In genomic region chr6:91477688-91478087, GRCh38 we compare ENCODE assay signal across 40 cellular contexts.
"Had no signal": no experiment of that assay in that cellular context is flagged by ENCODE, and none has a peak within 500 bp of the region (broad histone marks: within the 10 kb centered on the region; RNA-seq: fewer than 3 reads in every experiment).

No MANE protein-coding gene starts in this region.

- H3K27ac Mint-ChIP-seq: activated naive CD4-positive, alpha-beta T cell treated with anti-CD3 and anti-CD28 coated beads for 36 hours; activated naive CD4-positive, alpha-beta T cell treated with anti-CD3 and anti-CD28 coated beads, Interleukin-2, amount 10 ng/mL, durations not matched to agents 7 days and 5 days; activated naive CD4-positive, alpha-beta T cell treated with anti-CD3 and anti-CD28 coated beads, Interleukin-2, amount 50 U/mL, for 24 hours; activated naive CD4-positive, alpha-beta T cell treated with anti-CD3 and anti-CD28 coated beads, Interleukin-2, amount 50 U/mL, for 72 hours; activated naive CD8-positive, alpha-beta T cell; activated naive CD8-positive, alpha-beta T cell treated with anti-CD3 and anti-CD28 coated beads for 36 hours; activated naive CD8-positive, alpha-beta T cell treated with anti-CD3 and anti-CD28 coated beads, Interleukin-2, amount 10 ng/mL, durations not matched to agents 7 days and 5 days; activated naive CD8-positive, alpha-beta T cell treated with anti-CD3 and anti-CD28 coated beads, Interleukin-2, amount 50 U/mL, for 24 hours; activated T-cell treated with anti-CD3 and anti-CD28 coated beads, Interleukin-2, amount 50 U/mL, for 24 hours; activated T-cell treated with anti-CD3 and anti-CD28 coated beads, Interleukin-2, amount 50 U/mL, for 72 hours; activated T-helper 1 cell treated with anti-CD3 and anti-CD28 coated beads, Interleukin-12 subunit alpha, Interleukin-12 subunit beta, Interleukin-2, Interleukin-4 antibody, amounts not matched to agents 30 ng/mL and 10 ng/mL and 1 ng/mL, durations not matched to agents 14 hours and 24 hours and 36 hours; activated T-helper 17 cell treated with anti-CD3 and anti-CD28 coated beads, Interleukin-2, amount 50 U/mL, for 72 hours; activated T-helper 2 cell treated with anti-CD3 and anti-CD28 coated beads, Interferon-gamma antibody, Interleukin-2, Interleukin-4, amounts not matched to agents 10 μg/mL and 5 μg/mL and 100 μg/mL, durations not matched to agents 14 hours and 24 hours and 36 hours; brain had no signal

- H3K4me1 ChIP-seq: body of pancreas, breast epithelium had no signal

- DNase-seq: activated effector memory CD4-positive, alpha-beta T cell treated with anti-CD3 and anti-CD28 coated beads, Interleukin-2, amount 50 U/mL, for 16 hours; activated effector memory CD4-positive, alpha-beta T cell treated with Interleukin-2 at 50 U/mL for 16 hours; activated gamma-delta T cell; activated gamma-delta T cell treated with Interleukin-2 at 50 U/mL for 16 hours; activated naive CD4-positive, alpha-beta T cell; activated naive CD4-positive, alpha-beta T cell treated with anti-CD3 and anti-CD28 coated beads for 36 hours; activated naive CD4-positive, alpha-beta T cell treated with anti-CD3 and anti-CD28 coated beads, Interleukin-2, amount 10 ng/mL, durations not matched to agents 7 days and 5 days; activated naive CD4-positive, alpha-beta T cell treated with anti-CD3 and anti-CD28 coated beads, Interleukin-2, amount 50 U/mL, for 16 hours; activated naive CD4-positive, alpha-beta T cell treated with Interleukin-2 at 50 U/mL for 16 hours; activated naive CD8-positive, alpha-beta T cell treated with anti-CD3 and anti-CD28 coated beads for 36 hours; activated naive CD8-positive, alpha-beta T cell treated with anti-CD3 and anti-CD28 coated beads, Interleukin-2, amount 10 ng/mL, durations not matched to agents 7 days and 5 days; activated naive CD8-positive, alpha-beta T cell treated with anti-CD3 and anti-CD28 coated beads, Interleukin-2, amount 50 U/mL, for 24 hours; activated T-cell treated with anti-CD3 and anti-CD28 coated beads, Interleukin-2, amount 50 U/mL, for 1 hour; activated T-cell treated with anti-CD3 and anti-CD28 coated beads, Interleukin-2, amount 50 U/mL, for 24 hours; activated T-cell treated with anti-CD3 and anti-CD28 coated beads, Interleukin-2, amount 50 U/mL, for 4 hours; activated T-cell treated with anti-CD3 and anti-CD28 coated beads, Interleukin-2, amount 50 U/mL, for 48 hours; activated T-cell treated with anti-CD3 and anti-CD28 coated beads, Interleukin-2, amount 50 U/mL, for 72 hours; adrenal gland; amniotic stem cell; amygdala; anterior cingulate cortex; aorta; body of pancreas; brain microvascular endothelial cell; caudate nucleus; central memory CD4-positive, alpha-beta T cell; cerebellar nuclear complex had no signal

- H3K9me3 ChIP-seq: adrenal gland, ascending aorta, body of pancreas, breast epithelium had no signal

- H3K27ac ChIP-seq: adrenal gland, ascending aorta, body of pancreas, brain microvascular endothelial cell, breast epithelium, cardiac muscle cell had no signal

- H3K27me3 Mint-ChIP-seq: activated naive CD4-positive, alpha-beta T cell treated with anti-CD3 and anti-CD28 coated beads, Interleukin-2, amount 10 ng/mL, durations not matched to agents 7 days and 5 days; activated naive CD8-positive, alpha-beta T cell; activated naive CD8-positive, alpha-beta T cell treated with anti-CD3 and anti-CD28 coated beads, Interleukin-2, amount 10 ng/mL, durations not matched to agents 7 days and 5 days; activated naive CD8-positive, alpha-beta T cell treated with anti-CD3 and anti-CD28 coated beads, Interleukin-2, amount 50 U/mL, for 24 hours; activated T-cell treated with anti-CD3 and anti-CD28 coated beads, Interleukin-2, amount 50 U/mL, for 24 hours; activated T-helper 17 cell treated with anti-CD3 and anti-CD28 coated beads, Interleukin-2, amount 50 U/mL, for 72 hours; brain; central memory CD8-positive, alpha-beta T cell had no signal

- H3K4me3 ChIP-seq: adrenal gland, ascending aorta, body of pancreas, breast epithelium, cardiac muscle cell had no signal

- H3K9me3 Mint-ChIP-seq: activated naive CD4-positive, alpha-beta T cell treated with anti-CD3 and anti-CD28 coated beads for 36 hours; activated naive CD4-positive, alpha-beta T cell treated with anti-CD3 and anti-CD28 coated beads, Interleukin-2, amount 10 ng/mL, durations not matched to agents 7 days and 5 days; activated naive CD8-positive, alpha-beta T cell treated with anti-CD3 and anti-CD28 coated beads, Interleukin-2, amount 10 ng/mL, durations not matched to agents 7 days and 5 days; activated naive CD8-positive, alpha-beta T cell treated with anti-CD3 and anti-CD28 coated beads, Interleukin-2, amount 50 U/mL, for 24 hours; activated T-cell treated with anti-CD3 and anti-CD28 coated beads, Interleukin-2, amount 50 U/mL, for 24 hours; activated T-cell treated with anti-CD3 and anti-CD28 coated beads, Interleukin-2, amount 50 U/mL, for 4 hours; activated T-helper 1 cell treated with anti-CD3 and anti-CD28 coated beads, Interleukin-12 subunit alpha, Interleukin-12 subunit beta, Interleukin-2, Interleukin-4 antibody, amounts not matched to agents 30 ng/mL and 10 ng/mL and 1 ng/mL, durations not matched to agents 14 hours and 24 hours and 36 hours; activated T-helper 17 cell treated with anti-CD3 and anti-CD28 coated beads, Interleukin-2, amount 50 U/mL, for 72 hours; activated T-helper 2 cell treated with anti-CD3 and anti-CD28 coated beads, Interferon-gamma antibody, Interleukin-2, Interleukin-4, amounts not matched to agents 10 μg/mL and 5 μg/mL and 100 μg/mL, durations not matched to agents 14 hours and 24 hours and 36 hours; brain had no signal

- H3K4me3 Mint-ChIP-seq: activated naive CD4-positive, alpha-beta T cell treated with anti-CD3 and anti-CD28 coated beads for 36 hours; activated naive CD4-positive, alpha-beta T cell treated with anti-CD3 and anti-CD28 coated beads, Interleukin-2, amount 10 ng/mL, durations not matched to agents 7 days and 5 days; activated naive CD4-positive, alpha-beta T cell treated with anti-CD3 and anti-CD28 coated beads, Interleukin-2, amount 50 U/mL, for 24 hours; activated naive CD8-positive, alpha-beta T cell; activated naive CD8-positive, alpha-beta T cell treated with anti-CD3 and anti-CD28 coated beads for 36 hours; activated naive CD8-positive, alpha-beta T cell treated with anti-CD3 and anti-CD28 coated beads, Interleukin-2, amount 10 ng/mL, durations not matched to agents 7 days and 5 days; activated naive CD8-positive, alpha-beta T cell treated with anti-CD3 and anti-CD28 coated beads, Interleukin-2, amount 50 U/mL, for 24 hours; activated T-cell treated with anti-CD3 and anti-CD28 coated beads, Interleukin-2, amount 50 U/mL, for 24 hours; activated T-cell treated with anti-CD3 and anti-CD28 coated beads, Interleukin-2, amount 50 U/mL, for 4 hours; activated T-cell treated with anti-CD3 and anti-CD28 coated beads, Interleukin-2, amount 50 U/mL, for 72 hours; activated T-helper 1 cell treated with anti-CD3 and anti-CD28 coated beads, Interleukin-12 subunit alpha, Interleukin-12 subunit beta, Interleukin-2, Interleukin-4 antibody, amounts not matched to agents 30 ng/mL and 10 ng/mL and 1 ng/mL, durations not matched to agents 14 hours and 24 hours and 36 hours; activated T-helper 17 cell treated with anti-CD3 and anti-CD28 coated beads, Interleukin-2, amount 50 U/mL, for 72 hours; brain; central memory CD8-positive, alpha-beta T cell had no signal

- H3K36me3 ChIP-seq: adrenal gland, ascending aorta, brain microvascular endothelial cell, breast epithelium, cardiac muscle cell had no signal

- H3K4me1 Mint-ChIP-seq: activated naive CD4-positive, alpha-beta T cell treated with anti-CD3 and anti-CD28 coated beads, Interleukin-2, amount 10 ng/mL, durations not matched to agents 7 days and 5 days; activated naive CD4-positive, alpha-beta T cell treated with anti-CD3 and anti-CD28 coated beads, Interleukin-2, amount 50 U/mL, for 24 hours; activated naive CD8-positive, alpha-beta T cell treated with anti-CD3 and anti-CD28 coated beads for 36 hours; activated naive CD8-positive, alpha-beta T cell treated with anti-CD3 and anti-CD28 coated beads, Interleukin-2, amount 10 ng/mL, durations not matched to agents 7 days and 5 days; activated naive CD8-positive, alpha-beta T cell treated with anti-CD3 and anti-CD28 coated beads, Interleukin-2, amount 50 U/mL, for 24 hours; activated T-helper 17 cell treated with anti-CD3 and anti-CD28 coated beads, Interleukin-2, amount 50 U/mL, for 72 hours; central memory CD8-positive, alpha-beta T cell had no signal

- ATAC-seq: activated naive CD4-positive, alpha-beta T cell treated with anti-CD3 and anti-CD28 coated beads, Interleukin-2, amount 50 U/mL, for 72 hours; activated naive CD8-positive, alpha-beta T cell treated with anti-CD3 and anti-CD28 coated beads, Interleukin-2, amount 50 U/mL, for 24 hours; activated T-cell treated with anti-CD3 and anti-CD28 coated beads, Interleukin-2, amount 50 U/mL, for 4 hours; activated T-cell treated with anti-CD3 and anti-CD28 coated beads, Interleukin-2, amount 50 U/mL, for 72 hours; activated T-helper 17 cell treated with anti-CD3 and anti-CD28 coated beads, Interleukin-2, amount 50 U/mL, for 72 hours; body of pancreas had no signal

- H3K36me3 Mint-ChIP-seq: activated naive CD4-positive, alpha-beta T cell treated with anti-CD3 and anti-CD28 coated beads, Interleukin-2, amount 10 ng/mL, durations not matched to agents 7 days and 5 days; activated naive CD4-positive, alpha-beta T cell treated with anti-CD3 and anti-CD28 coated beads, Interleukin-2, amount 50 U/mL, for 24 hours; activated naive CD4-positive, alpha-beta T cell treated with anti-CD3 and anti-CD28 coated beads, Interleukin-2, amount 50 U/mL, for 72 hours; activated naive CD8-positive, alpha-beta T cell; activated naive CD8-positive, alpha-beta T cell treated with anti-CD3 and anti-CD28 coated beads for 36 hours; activated naive CD8-positive, alpha-beta T cell treated with anti-CD3 and anti-CD28 coated beads, Interleukin-2, amount 10 ng/mL, durations not matched to agents 7 days and 5 days; brain had no signal

- H3K27me3 ChIP-seq: adrenal gland, ascending aorta, body of pancreas, brain microvascular endothelial cell, breast epithelium, cardiac muscle cell had no signal

- FAIRE-seq: astrocyte, bronchial epithelial cell had no signal
